10 cellular contexts compared by ENCODE assay signal in the genomic region with DNA sequence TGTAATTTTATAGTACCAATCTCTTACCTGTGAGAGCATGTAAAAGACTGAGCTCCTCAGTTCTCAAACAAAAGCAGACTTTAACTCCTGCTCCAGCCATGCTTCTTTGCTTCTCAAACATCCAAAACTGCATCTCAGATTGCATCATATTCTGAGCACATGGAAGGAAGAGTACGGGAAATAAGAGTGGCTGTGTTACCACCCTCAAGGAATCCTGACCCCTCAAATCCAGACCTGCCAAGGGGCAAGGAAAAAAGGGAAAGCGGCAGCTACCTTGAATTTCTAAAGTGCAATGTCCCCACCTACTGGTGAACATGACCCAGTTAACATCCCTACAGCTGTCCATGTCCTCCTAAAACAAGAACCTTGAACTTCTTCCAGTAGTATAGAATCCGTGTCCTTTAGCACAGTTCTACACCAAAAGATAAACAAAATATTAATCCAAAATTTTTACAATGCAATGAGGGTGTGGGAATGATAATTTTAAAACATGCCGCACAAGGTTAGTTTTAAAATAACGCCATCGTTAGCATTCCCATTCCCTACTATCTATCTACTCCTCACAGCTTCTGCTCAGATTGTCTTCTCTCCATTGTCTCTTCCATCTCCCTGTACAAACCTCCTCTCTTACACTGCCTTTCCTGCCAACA. TPM values are rescaled to one million over a fixed set of nuclear protein-coding genes. Genes with fewer than 3 reads are reported as not detected.
DNase-seq lines count a peak whose midpoint lies in the region; ATAC-seq and TF ChIP-seq lines count a peak whose summit lies in the region.
"Had no signal": no experiment of that assay in that cellular context is flagged by ENCODE, and none has a peak within 500 bp of the region (broad histone marks: within the 10 kb centered on the region; RNA-seq: fewer than 3 reads in every experiment).

No MANE protein-coding gene starts in this region.

- H3K4me1 ChIP-seq in Karpas-422 (ENCODE audit: low read length): peaks cover 36% of the 10 kb centered on the region
- H3K4me1 ChIP-seq in colonic mucosa: no peaks in the 10 kb centered on the region

- ATAC-seq in left lobe of liver: peak; percentile 88
- no peak for ATAC-seq in GM19455 (IDR thresholded peaks at IDR 0.05; ENCODE audit: unreplicated experiment)

- in situ Hi-C loops in SK-MEL-5 (cut with HindIII; ENCODE audit: low pct_unique_long_range_greater_than_20kb, low sequenced_read_pairs): no loop called here

- no peaks in the 10 kb centered on the region for H3K9me2 ChIP-seq in Karpas-422 (replicated peaks; ENCODE audit: insufficient read depth, low read length)

- H3K27ac ChIP-seq in Karpas-422 (ENCODE audit: low read length) (no peak overlapping the region), colonic mucosa (no peak overlapping the region)
- H3K27ac ChIP-seq: BLaER1 treated with 17β-estradiol and CSF1 and Interleukin-3, amounts not matched to agents 10 nM and 100 nM had no signal

- intact Hi-C loops in colonic mucosa (cut with DNase I): loop anchor here (5.0 kb wide), 3 partner anchors 87 to 283 kb away; no protein-coding TSS in a partner anchor

- H3K9me3 ChIP-seq in Karpas-422 (ENCODE audit: low read length) (no peaks in the 10 kb centered on the region), colonic mucosa (no peaks in the 10 kb centered on the region)
- H3K9me3 ChIP-seq: BLaER1 treated with 17β-estradiol and CSF1 and Interleukin-3, amounts not matched to agents 10 nM and 100 nM had no signal

- peak overlapping the region; percentile 74 for H3K4me2 ChIP-seq in Karpas-422 (ENCODE audit: low read depth, low read length, poor library complexity, severe bottlenecking)

- H3K36me3 ChIP-seq in Karpas-422 (ENCODE audit: insufficient read depth, low read length) (no peaks in the 10 kb centered on the region), colonic mucosa (no peaks in the 10 kb centered on the region)
- H3K36me3 ChIP-seq: BLaER1 treated with 17β-estradiol and CSF1 and Interleukin-3, amounts not matched to agents 10 nM and 100 nM had no signal

- H2AFZ ChIP-seq in Karpas-422 (ENCODE audit: low read length): peak overlapping the region; percentile 90

- TF ChIP-seq CTCF in colonic mucosa (IDR thresholded peaks at IDR 0.05): peak; percentile 57

- H3K9ac ChIP-seq in Karpas-422 (ENCODE audit: low read length) (peak overlapping the region; percentile 55), colonic mucosa (ENCODE audit: low read depth in 2 of 2, low read length in 2 of 2) (no peak overlapping the region)
- H3K9ac ChIP-seq: BLaER1 treated with 17β-estradiol and CSF1 and Interleukin-3, amounts not matched to agents 10 nM and 100 nM had no signal

- no peaks in the 10 kb centered on the region for H4K20me1 ChIP-seq in Karpas-422 (ENCODE audit: insufficient read depth, low read depth, low read length)
- H4K20me1 ChIP-seq: BLaER1 treated with 17β-estradiol and CSF1 and Interleukin-3, amounts not matched to agents 10 nM and 100 nM had no signal

- H3K27me3 ChIP-seq in Karpas-422 (ENCODE audit: low read length): no peaks in the 10 kb centered on the region
- H3K27me3 ChIP-seq in colonic mucosa: no peaks in the 10 kb centered on the region
- H3K27me3 ChIP-seq: BLaER1 treated with 17β-estradiol and CSF1 and Interleukin-3, amounts not matched to agents 10 nM and 100 nM had no signal

- H3K79me2 ChIP-seq in Karpas-422 (ENCODE audit: low read length): no peaks in the 10 kb centered on the region

- H3K4me3 ChIP-seq in Karpas-422 (ENCODE audit: low read length) (peak overlapping the region; percentile 38; the same call in 1 of the 2 replicates), colonic mucosa (no peak overlapping the region)
- H3K4me3 ChIP-seq: BLaER1 treated with 17β-estradiol and CSF1 and Interleukin-3, amounts not matched to agents 10 nM and 100 nM had no signal

- DNase-seq in NCI-H1092 treated with DMSO at 0.1 percent for 48 hours (lab: John Stamatoyannopoulos, UW) (peak; percentile 27), NCI-H1092 (lab: John Stamatoyannopoulos, UW) (no peak), Karpas-422 (peak; percentile 78), SK-MEL-5 (ENCODE audit: low read depth, low spot score) (peak; percentile 75), colonic mucosa (peak; percentile 48), left lobe of liver (ENCODE audit: low spot score) (peak; percentile 46), superior temporal gyrus (ENCODE audit: extremely low spot score) (peak; percentile 80)

RNA-seq across cellular contexts. Expression of a gene that starts 34.1 kb away (rescaled TPM):
- total RNA-seq in Karpas-422 (2014; rRNA removed; shearing (Covaris generic); ENCODE audit: low replicate concordance): 79.1 and 126 TPM in 2 replicates
- 1.0 and 2.7 TPM in 2 replicates for total RNA-seq in SK-MEL-5 (2014; rRNA removed; shearing (Covaris generic))
- polyA plus RNA-seq in SK-MEL-5 (2015; cell fraction: cytosol; rRNA removed): 4.1 and 4.6 TPM in 2 replicates
- 5.0 and 8.5 TPM in 2 replicates for polyA plus RNA-seq in SK-MEL-5 (2015; cell fraction: nucleus; rRNA removed)
- total RNA-seq in colonic mucosa (1 to 10 TPM; 1.8 to 6.5 TPM), left lobe of liver (0.68 TPM)

RNA-seq across cellular contexts. Expression of a gene that starts 40.7 kb away (rescaled TPM):
- total RNA-seq in Karpas-422 (2014; rRNA removed; shearing (Covaris generic); ENCODE audit: low replicate concordance): 40.2 and 66.5 TPM in 2 replicates
- total RNA-seq in SK-MEL-5 (2014; rRNA removed; shearing (Covaris generic)): 0.19 TPM in 1 of 2 replicates, not detected in the other
- polyA plus RNA-seq in SK-MEL-5 (2015; cell fraction: cytosol; rRNA removed): 0.96 and 1.2 TPM in 2 replicates
- not detected in 2 replicates for polyA plus RNA-seq in SK-MEL-5 (2015; cell fraction: nucleus; rRNA removed)
- total RNA-seq in colonic mucosa (1 to 10 TPM in 1 of 2 donors, under 1 TPM in 1; 0.67 to 5.7 TPM), left lobe of liver (not detected)
- total RNA-seq: activated naive CD4-positive, alpha-beta T cell treated with anti-CD3 and anti-CD28 coated beads, Interleukin-2, amount 50 U/mL, for 72 hours had no signal

Comparison
In these comparisons a context has a peak if more than half of its experiments do, and no peak if none do; other contexts are left out.
1. RNA of a gene that starts 34.1 kb away (total RNA-seq): 79.1 to 126 TPM in Karpas-422; 1.8 to 6.5 TPM in colonic mucosa, 1.0 to 2.7 TPM in SK-MEL-5 and 0.68 TPM in left lobe of liver (single experiment); every median in the first group is over 10 times any median in the second.